In the genomic region with DNA sequence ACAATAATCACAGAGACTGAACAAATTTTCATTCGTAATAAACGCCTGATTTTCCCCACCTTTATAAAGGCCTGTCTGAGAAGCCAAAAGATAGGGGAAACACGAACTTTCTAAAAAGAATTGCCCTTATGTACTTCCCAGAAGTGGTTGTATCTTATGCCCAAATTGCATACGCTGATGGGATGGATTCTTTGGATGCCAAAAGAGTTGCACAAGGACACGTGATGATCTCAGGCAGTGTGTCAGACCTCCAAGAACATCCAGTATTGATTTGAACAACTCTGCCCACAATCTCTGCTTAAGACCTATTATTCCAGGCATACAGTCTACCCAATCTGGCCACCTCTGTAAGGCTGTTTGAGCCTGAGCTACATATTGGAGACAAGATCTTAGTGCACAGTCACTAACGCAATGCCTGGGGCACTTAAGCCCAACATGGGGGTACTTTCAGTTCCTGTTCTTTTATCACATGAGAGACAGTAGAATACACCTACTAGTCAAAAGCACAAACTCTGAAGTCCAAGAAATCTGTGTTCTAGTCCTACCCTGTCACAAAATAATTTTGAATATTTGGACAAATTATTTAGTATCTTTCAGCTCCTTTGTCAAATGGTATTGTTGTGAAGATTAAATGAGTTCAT, we compare ENCODE assay signal across 2 cellular contexts.
TF ChIP-seq lines count a peak whose summit lies in the region.

No MANE protein-coding gene starts in this region.

TF ChIP-seq in HCT116, 20 proteins besides CTCF, POLR2A, EP300 and RAD21:
- TF ChIP-seq REST (IDR thresholded peaks at IDR 0.05; ENCODE audit: low read depth) = no peak
- TF ChIP-seq EZH2 (IDR thresholded peaks at IDR 0.05) = no peak
- no peak for TF ChIP-seq CBX3 (IDR thresholded peaks at IDR 0.05; ENCODE audit: low read depth)
- TF ChIP-seq, protein P1, sequence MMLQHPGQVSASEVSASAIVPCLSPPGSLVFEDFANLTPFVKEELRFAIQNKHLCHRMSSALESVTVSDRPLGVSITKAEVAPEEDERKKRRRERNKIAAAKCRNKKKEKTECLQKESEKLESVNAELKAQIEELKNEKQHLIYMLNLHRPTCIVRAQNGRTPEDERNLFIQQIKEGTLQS (IDR thresholded peaks at IDR 0.05) = no peak
- TF ChIP-seq, protein P2, sequence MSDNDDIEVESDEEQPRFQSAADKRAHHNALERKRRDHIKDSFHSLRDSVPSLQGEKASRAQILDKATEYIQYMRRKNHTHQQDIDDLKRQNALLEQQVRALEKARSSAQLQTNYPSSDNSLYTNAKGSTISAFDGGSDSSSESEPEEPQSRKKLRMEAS (IDR thresholded peaks at IDR 0.05) = no peak
- TF ChIP-seq ELF1 (IDR thresholded peaks at IDR 0.05; ENCODE audit: borderline replicate concordance, low read depth) = no peak
- no peak for TF ChIP-seq ZNF274 (IDR thresholded peaks at IDR 0.05; ENCODE audit: low read depth, low read length)
- TF ChIP-seq ZBTB33 (IDR thresholded peaks at IDR 0.05; ENCODE audit: extremely low read depth, insufficient replicate concordance, low read length) = no peak
- TF ChIP-seq CEBPB (IDR thresholded peaks at IDR 0.05; ENCODE audit: low read depth) = no peak
- no peak for TF ChIP-seq TCF7L2 (IDR thresholded peaks at IDR 0.05; ENCODE audit: borderline replicate concordance, extremely low read depth, insufficient read depth, insufficient read length)
- TF ChIP-seq EZH2phosphoT487 (IDR thresholded peaks at IDR 0.05; ENCODE audit: borderline replicate concordance) = no peak
- no peak for TF ChIP-seq SIN3A (IDR thresholded peaks at IDR 0.05; ENCODE audit: low read depth)
- TF ChIP-seq YY1 (IDR thresholded peaks at IDR 0.05; ENCODE audit: extremely low read depth, insufficient replicate concordance, low read depth, low read length) = no peak
- no peak for TF ChIP-seq JUND (IDR thresholded peaks at IDR 0.05)
- TF ChIP-seq EGR1 (IDR thresholded peaks at IDR 0.05; ENCODE audit: low read depth) = no peak
TF ChIP-seq in HCT116: peak in this region for 0.

TF ChIP-seq in GM23338, 12 proteins besides CTCF, POLR2A, EP300 and RAD21 (continued from another document):
- TF ChIP-seq STAT1 (IDR thresholded peaks at IDR 0.05; ENCODE audit: unreplicated experiment) (no peak), JUNB (IDR thresholded peaks at IDR 0.05; ENCODE audit: unreplicated experiment) (no peak), POLR2AphosphoS5 (IDR thresholded peaks at IDR 0.05; ENCODE audit: low read depth) (no peak), ZNF331 (CRISPR knock-in tag; IDR thresholded peaks at IDR 0.05; ENCODE audit: low read depth) (no peak), ZNF462 (CRISPR knock-in tag; IDR thresholded peaks at IDR 0.05) (no peak)
- TF ChIP-seq, protein P3, sequence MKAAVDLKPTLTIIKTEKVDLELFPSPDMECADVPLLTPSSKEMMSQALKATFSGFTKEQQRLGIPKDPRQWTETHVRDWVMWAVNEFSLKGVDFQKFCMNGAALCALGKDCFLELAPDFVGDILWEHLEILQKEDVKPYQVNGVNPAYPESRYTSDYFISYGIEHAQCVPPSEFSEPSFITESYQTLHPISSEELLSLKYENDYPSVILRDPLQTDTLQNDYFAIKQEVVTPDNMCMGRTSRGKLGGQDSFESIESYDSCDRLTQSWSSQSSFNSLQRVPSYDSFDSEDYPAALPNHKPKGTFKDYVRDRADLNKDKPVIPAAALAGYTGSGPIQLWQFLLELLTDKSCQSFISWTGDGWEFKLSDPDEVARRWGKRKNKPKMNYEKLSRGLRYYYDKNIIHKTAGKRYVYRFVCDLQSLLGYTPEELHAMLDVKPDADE (IDR thresholded peaks at IDR 0.05) = no peak
